ENCODE assay signal across 8 cellular contexts in the genomic region with DNA sequence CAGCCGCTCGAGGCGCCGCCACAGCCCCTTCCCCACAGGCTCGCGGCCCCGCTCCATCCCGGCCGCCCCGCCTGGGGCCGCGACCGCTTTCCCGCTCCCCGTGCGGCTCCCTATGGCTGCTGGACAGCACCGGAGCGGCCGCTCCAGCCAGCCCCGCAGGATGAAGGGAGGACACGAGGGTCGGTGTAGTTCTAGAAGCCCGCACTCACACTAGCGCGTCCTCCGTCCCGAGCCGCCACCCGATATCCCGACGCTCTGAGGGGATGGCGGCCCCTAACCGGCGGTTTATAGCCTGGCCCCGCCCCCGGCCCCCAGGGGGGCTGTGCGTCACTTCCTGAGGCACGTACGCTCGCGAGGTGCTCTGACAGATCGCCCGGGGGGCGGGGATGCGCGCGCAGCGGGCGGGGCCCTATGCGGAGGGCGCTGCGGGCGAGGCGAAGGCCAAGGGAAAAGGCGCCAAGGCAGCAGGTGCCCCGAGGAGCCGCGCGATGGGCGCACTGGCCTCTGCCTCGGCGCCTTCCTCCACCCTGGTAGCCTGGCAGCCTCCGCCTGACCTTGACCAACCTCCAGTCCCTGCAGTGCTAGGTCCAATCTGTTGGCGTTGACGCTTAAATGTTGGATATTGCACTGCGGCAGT. TPM values are rescaled to one million over a fixed set of nuclear protein-coding genes. Genes with fewer than 3 reads are reported as not detected.
DNase-seq lines count a peak whose midpoint lies in the region; ATAC-seq, FAIRE-seq and TF ChIP-seq lines count a peak whose summit lies in the region.

Gene TFRC, minus strand, starts transcription at position 257 of the 637 bp plus-strand sequence. CDS start 4,991 bp downstream, outside the sequence.

- peak within 1 kb of the TSS; percentile 81 for H3K18ac ChIP-seq in trophoblast cell (ENCODE audit: low read length)

- H3K4me3 ChIP-seq in adipocyte (ENCODE audit: low read length) (peak within 1 kb of the TSS; percentile 91), cardiac muscle cell (peak within 1 kb of the TSS; percentile 65), trophoblast cell (ENCODE audit: low read depth, low read length) (peak within 1 kb of the TSS; percentile 90), tibial nerve (peak within 1 kb of the TSS; percentile 79 to 95 (median 84))

- H3K4ac ChIP-seq in trophoblast cell (ENCODE audit: low read depth, low read length), result peak within 1 kb of the TSS; percentile 86

- peak within 1 kb of the TSS; percentile 85 for H4K91ac ChIP-seq in trophoblast cell (ENCODE audit: low read depth, low read length)

- H4K8ac ChIP-seq in trophoblast cell (ENCODE audit: low read depth, low read length), result peak within 1 kb of the TSS; percentile 79

- H2BK12ac ChIP-seq in trophoblast cell (ENCODE audit: low read length), result no peak within 1 kb of the TSS

- peak within 1 kb of the TSS; percentile 27 for H2BK120ac ChIP-seq in trophoblast cell (ENCODE audit: insufficient read depth, low read length, poor library complexity)

- H2BK5ac ChIP-seq in trophoblast cell (ENCODE audit: low read depth, low read length, poor library complexity), result peak within 1 kb of the TSS; percentile 36

- H3K14ac ChIP-seq in trophoblast cell (ENCODE audit: low read length), result peak within 1 kb of the TSS; percentile 71

- H3K27me3 ChIP-seq in adipocyte (replicated peaks; ENCODE audit: control insufficient read depth, insufficient read depth, low read length) (peaks cover 5% of the 10 kb centered on the region), cardiac muscle cell (no peaks in the 10 kb centered on the region), trophoblast cell (ENCODE audit: insufficient read depth, low read length) (no peaks in the 10 kb centered on the region), tibial nerve (no peaks in the 10 kb centered on the region)

- H3K79me1 ChIP-seq in trophoblast cell (ENCODE audit: low read length), result peaks cover 5% of the 10 kb centered on the region

- peak within 1 kb of the TSS; percentile 80 for H2AFZ ChIP-seq in trophoblast cell (ENCODE audit: insufficient read depth, low read length, poor library complexity)

- H3K23ac ChIP-seq in trophoblast cell (ENCODE audit: low read length), result no peak within 1 kb of the TSS

- peak within 1 kb of the TSS; percentile 89 for H3K9ac ChIP-seq in adipocyte (ENCODE audit: low read length)
- peak within 1 kb of the TSS; percentile 44 for H3K9ac ChIP-seq in trophoblast cell (ENCODE audit: low read length)

- peak; percentile 91 for FAIRE-seq in GM12892 (lab: Jason Lieb, UNC)

- peak; percentile 92 for ATAC-seq in HG02840 (IDR thresholded peaks at IDR 0.05; ENCODE audit: low FRiP score, unreplicated experiment)

- no CpG with 5 or more reads among the region's 66 CpGs for WGBS in trophoblast cell (ENCODE audit: extremely low coverage, insufficient coverage, insufficient read length)
- 1 to 3% methylated on average over 6 to 36 of the region's 66 CpGs for WGBS in tibial nerve, 2 donors

- H3K9me3 ChIP-seq in adipocyte (ENCODE audit: control insufficient read depth, low read length) (no peaks in the 10 kb centered on the region), cardiac muscle cell (ENCODE audit: low read depth) (no peaks in the 10 kb centered on the region), trophoblast cell (ENCODE audit: insufficient read depth, low read depth, low read length) (no peaks in the 10 kb centered on the region), tibial nerve (no peaks in the 10 kb centered on the region)

- H3K79me2 ChIP-seq in trophoblast cell (ENCODE audit: control insufficient read depth, insufficient read depth, low read length, poor library complexity), result peaks cover 16% of the 10 kb centered on the region

- H2AK5ac ChIP-seq in trophoblast cell (ENCODE audit: low read length), result peak within 1 kb of the TSS; percentile 41

- TF ChIP-seq EP300 in tibial nerve (IDR thresholded peaks at IDR 0.05), result peak; percentile 91 to 97

- H3K4me1 ChIP-seq in adipocyte (ENCODE audit: control insufficient read depth, insufficient read depth, low read length), result peaks cover 19% of the 10 kb centered on the region
- H3K4me1 ChIP-seq in cardiac muscle cell (ENCODE audit: low read depth), result peaks cover 4% of the 10 kb centered on the region
- peaks cover 0 to 1% of the 10 kb centered on the region in 2 experiments for H3K4me1 ChIP-seq in trophoblast cell (ENCODE audit: control insufficient read depth in 1 of 2, insufficient read depth in 2 of 2, low read length in 2 of 2)
- peaks cover 0 to 25% (median 14%) of the 10 kb centered on the region in 4 donors for H3K4me1 ChIP-seq in tibial nerve

- peak; percentile 98 for DNase-seq in GM12892 (ENCODE audit: insufficient read length)
- peak; percentile 80 for DNase-seq in NCI-H1436 treated with DMSO at 0.1 percent for 48 hours (lab: John Stamatoyannopoulos, UW)
- peak; percentile 93 for DNase-seq in T follicular helper cell (ENCODE audit: low read depth)
- peak; percentile 97 for DNase-seq in adipocyte (ENCODE audit: low read depth)
- peak; percentile 94 to 97 for DNase-seq in cardiac muscle cell (ENCODE audit: low read depth in 1 of 2, low spot score in 1 of 2)
- DNase-seq in trophoblast cell, result peak; percentile 94 to 97
- peak; percentile 84 to 86 for DNase-seq in tibial nerve (ENCODE audit: low spot score in 2 of 2)

- peak within 1 kb of the TSS; percentile 49 for H4K12ac ChIP-seq in trophoblast cell (ENCODE audit: low read depth, low read length)

- H3K4me2 ChIP-seq in trophoblast cell (ENCODE audit: low read length), result peak within 1 kb of the TSS; percentile 82

- H3K36me3 ChIP-seq in adipocyte (ENCODE audit: control insufficient read depth, insufficient read depth, low read length, severe bottlenecking) (no peaks in the 10 kb centered on the region), cardiac muscle cell (peaks cover under 1% of the 10 kb centered on the region), trophoblast cell (ENCODE audit: control insufficient read depth in 1 of 2, insufficient read depth in 2 of 2, low read length in 2 of 2) (peaks cover 0 to 1% of the 10 kb centered on the region in 2 experiments), tibial nerve (no peaks in the 10 kb centered on the region)

- TF ChIP-seq POLR2A in GM12892 (IDR thresholded peaks at IDR 0.05; ENCODE audit: low read depth, low read length) (peak; percentile 100), tibial nerve (IDR thresholded peaks at IDR 0.05) (peak; percentile 90 to 97)

- TF ChIP-seq CTCF in cardiac muscle cell (IDR thresholded peaks at IDR 0.05; ENCODE audit: low read depth, low read length) (no peak), tibial nerve (IDR thresholded peaks at IDR 0.05) (peak in 2 of 5 experiments; percentile 11 to 19)

- H3K27ac ChIP-seq in cardiac muscle cell (peak within 1 kb of the TSS; percentile 80), trophoblast cell (ENCODE audit: low read depth, low read length) (peak within 1 kb of the TSS; percentile 53), tibial nerve (peak within 1 kb of the TSS; percentile 69 to 97 (median 90))

RNA-seq across cellular contexts. Expression of gene TFRC, which starts in this region (rescaled TPM):
- polyA plus RNA-seq in GM12892 (2012; ENCODE audit: missing spikeins), result 339 TPM
- total RNA-seq in cardiac muscle cell, result 19.6 and 76.1 TPM in 2 replicates
- polyA plus RNA-seq in cardiac muscle cell, result 19.7 and 81.1 TPM in 2 replicates
- 57.9 and 61.0 TPM in 2 replicates for polyA plus RNA-seq in trophoblast cell (2013)
- total RNA-seq in tibial nerve, result 10 to 100 TPM; 36.7 to 86.7 (median 43.5) TPM

Comparison
In these comparisons a context has a peak if more than half of its experiments do, and no peak if none do; other contexts are left out.
1. Peak in every context shown above with its lines: DNase-seq, ATAC-seq, H3K4me3 ChIP-seq and H3K27ac ChIP-seq.